In genomic region chr4:77695769-77696168, GRCh38 we compare ENCODE assay signal across 12 cellular contexts.
DNase-seq lines count a peak whose midpoint lies in the region; ATAC-seq and TF ChIP-seq lines count a peak whose summit lies in the region.
"Had no signal": no experiment of that assay in that cellular context is flagged by ENCODE, and none has a peak within 500 bp of the region (broad histone marks: within the 10 kb centered on the region; RNA-seq: fewer than 3 reads in every experiment).

No MANE protein-coding gene starts in this region.

- H3K36me3 Mint-ChIP-seq in HFFc6 (ENCODE audit: low read depth): no peaks in the 10 kb centered on the region
- H3K36me3 Mint-ChIP-seq in endothelial cell (ENCODE audit: low read depth, unreplicated experiment): no peaks in the 10 kb centered on the region
- H3K36me3 Mint-ChIP-seq: natural killer cell had no signal

- no peak for TF ChIP-seq CTCF in HFFc6 (IDR thresholded peaks at IDR 0.05)
- no peak for TF ChIP-seq CTCF in foreskin fibroblast (IDR thresholded peaks at IDR 0.05; ENCODE audit: low read depth, low read length)
- TF ChIP-seq CTCF in GM20000 (IDR thresholded peaks at IDR 0.05; ENCODE audit: extremely low read depth, missing control alignments): no peak
- TF ChIP-seq CTCF in endothelial cell (IDR thresholded peaks at IDR 0.05; ENCODE audit: unreplicated experiment): no peak

- H3K27me3 Mint-ChIP-seq in HFFc6 (ENCODE audit: insufficient read depth): peaks cover 5% of the 10 kb centered on the region; the same call in 1 of the 2 replicates
- H3K27me3 Mint-ChIP-seq in endothelial cell (ENCODE audit: unreplicated experiment): no peaks in the 10 kb centered on the region

- DNase-seq in A172 (ENCODE audit: low spot score) (peak; percentile 87), HFFc6 (peak; percentile 90), T1000 (lab: John Stamatoyannopoulos, UW) (peak; percentile 27), foreskin fibroblast (peak; percentile 91 to 95), GM20000 (ENCODE audit: low spot score) (no peak), endothelial cell (ENCODE audit: low spot score) (no peak), D341Med (ENCODE audit: low spot score) (no peak)
- DNase-seq: activated effector memory CD4-positive, alpha-beta T cell treated with anti-CD3 and anti-CD28 coated beads, Interleukin-2, amount 50 U/mL, for 16 hours; natural killer cell; NCI-H524 treated with DMSO at 0.1 percent for 48 hours had no signal

- peak overlapping the region; percentile 58 for H3K4me3 Mint-ChIP-seq in HFFc6
- no peak overlapping the region for H3K4me3 Mint-ChIP-seq in endothelial cell (ENCODE audit: unreplicated experiment)
- H3K4me3 Mint-ChIP-seq: natural killer cell had no signal

- H3K9me3 Mint-ChIP-seq in HFFc6 (no peaks in the 10 kb centered on the region), endothelial cell (ENCODE audit: unreplicated experiment) (no peaks in the 10 kb centered on the region)
- H3K9me3 Mint-ChIP-seq: natural killer cell had no signal

- no peak overlapping the region for H3K4me3 ChIP-seq in foreskin fibroblast (ENCODE audit: low read depth in 1 of 2, low read length in 2 of 2)
- H3K4me3 ChIP-seq: BLaER1 had no signal

- H3K27ac Mint-ChIP-seq in HFFc6 (peak overlapping the region; percentile 29), endothelial cell (ENCODE audit: unreplicated experiment) (no peak overlapping the region)
- H3K27ac Mint-ChIP-seq: natural killer cell had no signal

- ATAC-seq in GM21390 (IDR thresholded peaks at IDR 0.05; ENCODE audit: unreplicated experiment): no peak
- ATAC-seq: natural killer cell had no signal

- peaks cover 51% of the 10 kb centered on the region for H3K4me1 Mint-ChIP-seq in HFFc6 (ENCODE audit: low read depth)
- H3K4me1 Mint-ChIP-seq in endothelial cell (ENCODE audit: unreplicated experiment): peaks cover 4% of the 10 kb centered on the region

Comparison
In these comparisons a context has a peak if more than half of its experiments do, and no peak if none do; other contexts are left out.
1. DNase-seq: peak in A172 (single experiment), HFFc6 (single experiment), T1000 (single experiment) and foreskin fibroblast (2 of 2); none in GM20000 (single experiment), endothelial cell (single experiment) and D341Med (single experiment).